In genomic region chr7:47636693-47637175, GRCh38 we compare ENCODE assay signal across 1 cellular context.
TF ChIP-seq lines count a peak whose summit lies in the region.

No MANE protein-coding gene starts in this region.

TF ChIP-seq in IMR-90, 13 proteins besides CTCF, POLR2A, EP300 and RAD21:
- no peak for TF ChIP-seq RFX5 (IDR thresholded peaks at IDR 0.05; ENCODE audit: low read depth, low read length)
- no peak for TF ChIP-seq USF2 (IDR thresholded peaks at IDR 0.05; ENCODE audit: low read depth, low read length)
- no peak for TF ChIP-seq FOS (IDR thresholded peaks at IDR 0.05; ENCODE audit: low read depth, low read length)
- TF ChIP-seq MAZ (IDR thresholded peaks at IDR 0.05; ENCODE audit: borderline replicate concordance, low read depth, low read length) = no peak
- no peak for TF ChIP-seq CHD1 (IDR thresholded peaks at IDR 0.05; ENCODE audit: low read depth, low read length)
- TF ChIP-seq ELK1 (IDR thresholded peaks at IDR 0.05; ENCODE audit: borderline replicate concordance, low read depth, low read length) = no peak
- TF ChIP-seq RCOR1 (IDR thresholded peaks at IDR 0.05; ENCODE audit: insufficient replicate concordance, low read length) = no peak
- no peak for TF ChIP-seq SMC3 (IDR thresholded peaks at IDR 0.05; ENCODE audit: low read depth, low read length)
- TF ChIP-seq BHLHE40 (IDR thresholded peaks at IDR 0.05; ENCODE audit: low read depth, low read length) = no peak
- no peak for TF ChIP-seq NFE2L2 (IDR thresholded peaks at IDR 0.05; ENCODE audit: low read depth, low read length)
- TF ChIP-seq MAFK (IDR thresholded peaks at IDR 0.05; ENCODE audit: low read depth, low read length) = no peak
